ENCODE assay signal across 8 cellular contexts in the genomic region with DNA sequence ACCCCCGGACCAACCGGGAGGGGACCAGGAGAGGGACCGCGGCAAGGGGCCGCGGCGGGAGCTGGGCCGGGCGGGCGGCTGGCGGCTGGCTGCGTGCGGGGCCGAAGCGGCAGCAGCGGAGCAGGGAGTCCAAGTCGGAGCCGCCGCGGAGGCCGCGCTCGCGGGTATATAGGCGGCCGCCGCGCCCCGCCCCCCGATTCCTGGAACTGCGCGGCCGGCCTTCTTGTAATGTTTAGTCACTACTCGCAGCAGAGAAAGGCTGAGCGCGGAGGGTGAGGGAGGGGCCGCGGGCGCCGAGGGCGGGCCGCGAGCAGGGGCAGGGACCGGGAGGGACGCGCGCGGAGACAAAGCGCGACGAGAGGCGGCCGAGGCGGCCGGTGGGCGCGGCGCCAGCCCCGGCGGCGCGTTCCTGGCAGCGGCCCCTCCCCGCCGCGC.
A peak's percentile ranks its signal among the peaks of the same experiment; 100 is the strongest.
DNase-seq lines count a peak whose midpoint lies in the region; ATAC-seq, FAIRE-seq and TF ChIP-seq lines count a peak whose summit lies in the region.

Gene SOCS3 (minus strand): TSS at position 142 of the 435 bp plus-strand sequence. CDS start 982 bp downstream, outside the sequence.

- peak; percentile 59 for FAIRE-seq in GM18507 (lab: Jason Lieb, UNC)

- DNase-seq in GM18507 (ENCODE audit: extremely low spot score, insufficient read length, low read depth) (no peak), NCI-H526 (lab: John Stamatoyannopoulos, UW) (peak; percentile 33 to 86), coronary artery (ENCODE audit: low spot score) (peak; percentile 98), left kidney (ENCODE audit: low read depth, low spot score) (peak; percentile 98)
- DNase-seq in activated CD4-positive, alpha-beta T cell treated with anti-CD3 and anti-CD28 coated beads, Interleukin-2, amount 50 U/mL, for 1 hour, result peak; percentile 96
- peak; percentile 96 for DNase-seq in stimulated activated CD4-positive, alpha-beta T cell treated with anti-CD3 and anti-CD28 coated beads, Interleukin-1b, Interleukin-23, amount 100 ng/mL, for 4 hours (ENCODE audit: low read depth in 2 of 2)

- peak within 1 kb of the TSS; percentile 82 for H3K4me3 ChIP-seq in coronary artery

- no peak for TF ChIP-seq CTCF in coronary artery (IDR thresholded peaks at IDR 0.05)

- peak within 1 kb of the TSS; percentile 91 to 97 for H3K27ac ChIP-seq in coronary artery

- ATAC-seq in HG03432 (IDR thresholded peaks at IDR 0.05; ENCODE audit: unreplicated experiment) (peak; percentile 47), GM18861 (IDR thresholded peaks at IDR 0.05; ENCODE audit: unreplicated experiment) (no peak)
